In the genomic region with DNA sequence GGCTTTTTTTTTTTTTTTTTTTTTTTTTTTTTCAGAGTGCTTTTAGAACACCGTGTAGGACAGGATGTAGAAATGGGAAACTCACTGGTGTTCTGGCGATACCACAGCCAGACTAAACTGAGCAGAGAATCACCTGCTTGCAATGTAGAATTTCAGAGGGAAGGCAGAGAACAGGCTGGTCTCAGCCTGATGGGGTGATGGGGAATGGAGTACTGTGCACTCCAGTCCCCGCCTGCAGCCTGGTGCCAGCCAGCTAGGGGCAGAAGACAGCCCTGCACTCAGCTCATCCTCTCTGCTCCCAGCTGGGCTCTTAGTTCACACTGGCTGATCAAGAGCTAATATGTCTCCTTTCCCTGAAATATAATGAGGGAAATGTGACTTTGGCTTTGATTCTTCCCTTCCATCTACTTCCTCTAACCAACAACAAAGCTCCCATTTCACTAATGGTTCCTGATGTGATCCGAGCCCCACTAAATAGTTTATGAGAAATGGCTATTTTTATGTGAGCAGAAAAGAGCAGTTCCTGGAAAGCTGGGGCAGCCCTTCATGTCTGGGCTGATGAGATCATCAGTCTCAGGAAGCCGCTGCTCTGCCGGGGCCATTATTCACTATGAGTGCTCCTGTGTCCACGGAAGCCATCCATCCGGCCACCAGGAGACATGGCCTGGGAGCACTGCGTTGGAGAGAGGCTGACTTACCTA, we compare ENCODE assay signal across 1 cellular context.
TF ChIP-seq lines count a peak whose summit lies in the region.

No MANE protein-coding gene starts in this region.

TF ChIP-seq in WTC11, 78 proteins besides CTCF, POLR2A, EP300 and RAD21 (continued from another document):
- TF ChIP-seq PRDM15 (CRISPR knock-in tag; IDR thresholded peaks at IDR 0.05) (no peak), KAT7 (CRISPR knock-in tag; IDR thresholded peaks at IDR 0.05; ENCODE audit: borderline replicate concordance) (no peak)
- TF ChIP-seq, protein P1, sequence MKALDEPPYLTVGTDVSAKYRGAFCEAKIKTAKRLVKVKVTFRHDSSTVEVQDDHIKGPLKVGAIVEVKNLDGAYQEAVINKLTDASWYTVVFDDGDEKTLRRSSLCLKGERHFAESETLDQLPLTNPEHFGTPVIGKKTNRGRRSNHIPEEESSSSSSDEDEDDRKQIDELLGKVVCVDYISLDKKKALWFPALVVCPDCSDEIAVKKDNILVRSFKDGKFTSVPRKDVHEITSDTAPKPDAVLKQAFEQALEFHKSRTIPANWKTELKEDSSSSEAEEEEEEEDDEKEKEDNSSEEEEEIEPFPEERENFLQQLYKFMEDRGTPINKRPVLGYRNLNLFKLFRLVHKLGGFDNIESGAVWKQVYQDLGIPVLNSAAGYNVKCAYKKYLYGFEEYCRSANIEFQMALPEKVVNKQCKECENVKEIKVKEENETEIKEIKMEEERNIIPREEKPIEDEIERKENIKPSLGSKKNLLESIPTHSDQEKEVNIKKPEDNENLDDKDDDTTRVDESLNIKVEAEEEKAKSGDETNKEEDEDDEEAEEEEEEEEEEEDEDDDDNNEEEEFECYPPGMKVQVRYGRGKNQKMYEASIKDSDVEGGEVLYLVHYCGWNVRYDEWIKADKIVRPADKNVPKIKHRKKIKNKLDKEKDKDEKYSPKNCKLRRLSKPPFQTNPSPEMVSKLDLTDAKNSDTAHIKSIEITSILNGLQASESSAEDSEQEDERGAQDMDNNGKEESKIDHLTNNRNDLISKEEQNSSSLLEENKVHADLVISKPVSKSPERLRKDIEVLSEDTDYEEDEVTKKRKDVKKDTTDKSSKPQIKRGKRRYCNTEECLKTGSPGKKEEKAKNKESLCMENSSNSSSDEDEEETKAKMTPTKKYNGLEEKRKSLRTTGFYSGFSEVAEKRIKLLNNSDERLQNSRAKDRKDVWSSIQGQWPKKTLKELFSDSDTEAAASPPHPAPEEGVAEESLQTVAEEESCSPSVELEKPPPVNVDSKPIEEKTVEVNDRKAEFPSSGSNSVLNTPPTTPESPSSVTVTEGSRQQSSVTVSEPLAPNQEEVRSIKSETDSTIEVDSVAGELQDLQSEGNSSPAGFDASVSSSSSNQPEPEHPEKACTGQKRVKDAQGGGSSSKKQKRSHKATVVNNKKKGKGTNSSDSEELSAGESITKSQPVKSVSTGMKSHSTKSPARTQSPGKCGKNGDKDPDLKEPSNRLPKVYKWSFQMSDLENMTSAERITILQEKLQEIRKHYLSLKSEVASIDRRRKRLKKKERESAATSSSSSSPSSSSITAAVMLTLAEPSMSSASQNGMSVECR (CRISPR knock-in tag; IDR thresholded peaks at IDR 0.05; ENCODE audit: borderline replicate concordance) = no peak
- TF ChIP-seq, protein P2, sequence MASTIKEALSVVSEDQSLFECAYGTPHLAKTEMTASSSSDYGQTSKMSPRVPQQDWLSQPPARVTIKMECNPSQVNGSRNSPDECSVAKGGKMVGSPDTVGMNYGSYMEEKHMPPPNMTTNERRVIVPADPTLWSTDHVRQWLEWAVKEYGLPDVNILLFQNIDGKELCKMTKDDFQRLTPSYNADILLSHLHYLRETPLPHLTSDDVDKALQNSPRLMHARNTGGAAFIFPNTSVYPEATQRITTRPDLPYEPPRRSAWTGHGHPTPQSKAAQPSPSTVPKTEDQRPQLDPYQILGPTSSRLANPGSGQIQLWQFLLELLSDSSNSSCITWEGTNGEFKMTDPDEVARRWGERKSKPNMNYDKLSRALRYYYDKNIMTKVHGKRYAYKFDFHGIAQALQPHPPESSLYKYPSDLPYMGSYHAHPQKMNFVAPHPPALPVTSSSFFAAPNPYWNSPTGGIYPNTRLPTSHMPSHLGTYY (CRISPR knock-in tag; IDR thresholded peaks at IDR 0.05) = no peak
TF ChIP-seq in WTC11: peak in this region for 0.
